Comparison of ENCODE assay signal across 16 cellular contexts in genomic region chr15:99619712-99620111, GRCh38. TPM values are rescaled to one million over a fixed set of nuclear protein-coding genes. Genes with fewer than 3 reads are reported as not detected.
A peak's percentile ranks its signal among the peaks of the same experiment; 100 is the strongest.
DNase-seq lines count a peak whose midpoint lies in the region; ATAC-seq and TF ChIP-seq lines count a peak whose summit lies in the region.
"Had no signal": no experiment of that assay in that cellular context is flagged by ENCODE, and none has a peak within 500 bp of the region (broad histone marks: within the 10 kb centered on the region; RNA-seq: fewer than 3 reads in every experiment).

No MANE protein-coding gene starts in this region.

- H3K27me3 ChIP-seq in adipocyte (replicated peaks; ENCODE audit: control insufficient read depth, insufficient read depth, low read length) = no peaks in the 10 kb centered on the region
- H3K27me3 ChIP-seq in liver (ENCODE audit: control insufficient read depth in 4 of 4, insufficient read depth in 4 of 4, low read length in 3 of 4) = no peaks in the 10 kb centered on the region
- H3K27me3 ChIP-seq in upper lobe of left lung = no peaks in the 10 kb centered on the region
- H3K27me3 ChIP-seq in MM.1S (replicated peaks; ENCODE audit: insufficient read depth, low read length) = no peaks in the 10 kb centered on the region
- H3K27me3 ChIP-seq: suprapubic skin had no signal

- H3K36me3 ChIP-seq in adipocyte (ENCODE audit: control insufficient read depth, insufficient read depth, low read length, severe bottlenecking) = no peaks in the 10 kb centered on the region
- H3K36me3 ChIP-seq in liver (ENCODE audit: control insufficient read depth in 4 of 4, insufficient read depth in 3 of 4, low read depth in 1 of 4, low read length in 3 of 4) = no peaks in the 10 kb centered on the region
- no peaks in the 10 kb centered on the region for H3K36me3 ChIP-seq in upper lobe of left lung
- H3K36me3 ChIP-seq in MM.1S (replicated peaks; ENCODE audit: insufficient read depth, low read length) = 0 out of 2 replicates have a peak, but pooled peaks cover 1% of the 10 kb centered on the region
- H3K36me3 ChIP-seq: suprapubic skin had no signal

- H4K20me1 ChIP-seq in MM.1S (ENCODE audit: insufficient read depth, low read length) = no peaks in the 10 kb centered on the region

- no peak for ATAC-seq in activated naive CD8-positive, alpha-beta T cell treated with anti-CD3 and anti-CD28 coated beads, Interleukin-2, amount 50 U/mL, for 24 hours
- ATAC-seq in upper lobe of left lung (ENCODE audit: low FRiP score in 2 of 2) = peak in 1 of 2 donors; percentile 40

- H3K9me2 ChIP-seq in MM.1S (replicated peaks; ENCODE audit: insufficient read depth, low read length) = no peaks in the 10 kb centered on the region

- H3K36me3 Mint-ChIP-seq in activated naive CD8-positive, alpha-beta T cell = peaks cover 9% of the 10 kb centered on the region
- H3K36me3 Mint-ChIP-seq in activated naive CD8-positive, alpha-beta T cell treated with anti-CD3 and anti-CD28 coated beads, Interleukin-2, amount 50 U/mL, for 24 hours (ENCODE audit: low read depth) = peaks cover 14% of the 10 kb centered on the region

- no peak for TF ChIP-seq EP300 in upper lobe of left lung (IDR thresholded peaks at IDR 0.05)

- no peak overlapping the region for H3K4me2 ChIP-seq in MM.1S (ENCODE audit: low read depth, low read length)

- peak overlapping the region; percentile 7 for H3K4me3 ChIP-seq in adipocyte (ENCODE audit: low read length)
- no peak overlapping the region for H3K4me3 ChIP-seq in liver (ENCODE audit: low read depth in 1 of 3, low read length in 3 of 3)
- no peak overlapping the region for H3K4me3 ChIP-seq in upper lobe of left lung
- H3K4me3 ChIP-seq in MM.1S (ENCODE audit: low read length) = no peak overlapping the region
- H3K4me3 ChIP-seq: suprapubic skin had no signal

- 31% methylated on average over 2 of the region's 2 CpGs for WGBS in liver
- 44 to 62% methylated on average over 2 of the region's 2 CpGs for WGBS in upper lobe of left lung, 2 donors

- no peak overlapping the region for H2AFZ ChIP-seq in MM.1S (ENCODE audit: low read length)

- H3K9me3 ChIP-seq in adipocyte (ENCODE audit: control insufficient read depth, low read length) (no peaks in the 10 kb centered on the region), liver (ENCODE audit: control insufficient read depth in 4 of 4, low read length in 3 of 4) (no peaks in the 10 kb centered on the region), upper lobe of left lung (no peaks in the 10 kb centered on the region), MM.1S (replicated peaks; ENCODE audit: insufficient read depth, low read length) (no peaks in the 10 kb centered on the region)
- H3K9me3 ChIP-seq: suprapubic skin had no signal

- no peak for TF ChIP-seq POLR2A in upper lobe of left lung (IDR thresholded peaks at IDR 0.05)

- no peak overlapping the region for H3K9ac ChIP-seq in adipocyte (ENCODE audit: low read length)
- H3K9ac ChIP-seq in liver (ENCODE audit: low read depth in 1 of 2, low read length in 2 of 2) = peak overlapping the region in 1 of 2 donors; percentile 45
- H3K9ac ChIP-seq in MM.1S (ENCODE audit: low read length) = no peak overlapping the region

- H3K4me1 Mint-ChIP-seq in activated naive CD8-positive, alpha-beta T cell (ENCODE audit: low read depth) = peaks cover 57% of the 10 kb centered on the region
- H3K4me1 Mint-ChIP-seq in activated naive CD8-positive, alpha-beta T cell treated with anti-CD3 and anti-CD28 coated beads, Interleukin-2, amount 50 U/mL, for 24 hours = peaks cover 41% of the 10 kb centered on the region

- H3K9me3 Mint-ChIP-seq in activated naive CD8-positive, alpha-beta T cell (ENCODE audit: low read depth) = peaks cover 4% of the 10 kb centered on the region
- H3K9me3 Mint-ChIP-seq in activated naive CD8-positive, alpha-beta T cell treated with anti-CD3 and anti-CD28 coated beads, Interleukin-2, amount 50 U/mL, for 24 hours = peaks cover 12% of the 10 kb centered on the region

- H3K27me3 Mint-ChIP-seq in activated naive CD8-positive, alpha-beta T cell = no peaks in the 10 kb centered on the region
- no peaks in the 10 kb centered on the region for H3K27me3 Mint-ChIP-seq in activated naive CD8-positive, alpha-beta T cell treated with anti-CD3 and anti-CD28 coated beads, Interleukin-2, amount 50 U/mL, for 24 hours

- no peak overlapping the region for H3K4me3 Mint-ChIP-seq in activated naive CD8-positive, alpha-beta T cell
- H3K4me3 Mint-ChIP-seq in activated naive CD8-positive, alpha-beta T cell treated with anti-CD3 and anti-CD28 coated beads, Interleukin-2, amount 50 U/mL, for 24 hours = no peak overlapping the region
- H3K4me3 Mint-ChIP-seq: nephron progenitor cell had no signal

- TF ChIP-seq RAD21 in liver (IDR thresholded peaks at IDR 0.05) = peak in 1 of 2 donors; percentile 27

- peaks cover 94% of the 10 kb centered on the region for H3K79me2 ChIP-seq in MM.1S (ENCODE audit: low read length)

- peak overlapping the region; percentile 17 for H3K27ac Mint-ChIP-seq in activated naive CD8-positive, alpha-beta T cell
- H3K27ac Mint-ChIP-seq in activated naive CD8-positive, alpha-beta T cell treated with anti-CD3 and anti-CD28 coated beads, Interleukin-2, amount 50 U/mL, for 24 hours = no peak overlapping the region

- H3K27ac ChIP-seq in liver (ENCODE audit: low read depth in 1 of 2, low read length in 2 of 2) (peak overlapping the region; percentile 86 to 93), upper lobe of left lung (peak overlapping the region; percentile 58 to 78 (median 68)), MM.1S (ENCODE audit: low read length) (no peak overlapping the region)
- H3K27ac ChIP-seq: suprapubic skin had no signal

- H3K4me1 ChIP-seq in adipocyte (ENCODE audit: control insufficient read depth, insufficient read depth, low read length) (peaks cover 48% of the 10 kb centered on the region), liver (ENCODE audit: control insufficient read depth in 4 of 4, insufficient read depth in 4 of 4, low read length in 3 of 4) (peaks cover 12 to 50% (median 39%) of the 10 kb centered on the region in 4 donors), upper lobe of left lung (peaks cover 41 to 54% (median 50%) of the 10 kb centered on the region in 4 donors), MM.1S (ENCODE audit: low read length) (peaks cover 8% of the 10 kb centered on the region)

- no peak for DNase-seq in activated naive CD8-positive, alpha-beta T cell treated with anti-CD3 and anti-CD28 coated beads, Interleukin-2, amount 50 U/mL, for 24 hours
- peak; percentile 58 for DNase-seq in adipocyte (ENCODE audit: low read depth)
- no peak for DNase-seq in upper lobe of left lung
- no peak for DNase-seq in effector CD8-positive, alpha-beta T cell (lab: John Stamatoyannopoulos, UW)
- DNase-seq in MM.1S = no peak
- no peak for DNase-seq in KBM-7
- DNase-seq: activated CD4-positive, alpha-beta T cell treated with anti-CD3 and anti-CD28 coated beads for 4 hours; aorta; DMS 273 treated with DMSO at 0.1 percent for 48 hours; glutamatergic neuron; NCI-H1105 treated with DMSO at 0.1 percent for 48 hours; nephron progenitor cell; T-helper 2 cell had no signal

- H3F3A ChIP-seq in MM.1S (ENCODE audit: insufficient read depth, low read length) = 0 out of 2 replicates have a peak, but pooled peaks cover 3% of the 10 kb centered on the region

- TF ChIP-seq CTCF in liver (IDR thresholded peaks at IDR 0.05; ENCODE audit: low read depth, low read length, missing input control) (no peak), upper lobe of left lung (IDR thresholded peaks at IDR 0.05) (no peak), MM.1S (IDR thresholded peaks at IDR 0.05; ENCODE audit: low read length) (no peak)

- in situ Hi-C loops in KBM-7 (cut with MboI; ENCODE audit: low pct_unique_long_range_greater_than_20kb, low sequenced_read_pairs) = no loop called here

TF ChIP-seq in liver, 16 proteins besides CTCF, POLR2A, EP300 and RAD21 (continues in another document):
- no peak for TF ChIP-seq REST (IDR thresholded peaks at IDR 0.05)
- no peak for TF ChIP-seq HNF4G (IDR thresholded peaks at IDR 0.05)
- peak; percentile 12 to 50 for TF ChIP-seq RXRA (IDR thresholded peaks at IDR 0.05)
- no peak for TF ChIP-seq FOXA2 (IDR thresholded peaks at IDR 0.05)
- peak in 1 of 2 donors; percentile 32 for TF ChIP-seq JUND (IDR thresholded peaks at IDR 0.05)
- no peak for TF ChIP-seq ATF3 (IDR thresholded peaks at IDR 0.05)
- TF ChIP-seq MAX (IDR thresholded peaks at IDR 0.05) = peak; percentile 19
- TF ChIP-seq HNF4A (conservative IDR thresholded peaks at IDR 0.05) = peak; percentile 56 to 63
- TF ChIP-seq GABPA (IDR thresholded peaks at IDR 0.05 in 1 of 2, conservative IDR thresholded peaks at IDR 0.05 in 1 of 2) = no peak

RNA-seq across cellular contexts. Expression of gene MEF2A, which starts 53.9 kb away (rescaled TPM):
- total RNA-seq in liver (10 to 100 TPM; 19.3 to 45.9 TPM), upper lobe of left lung (10 to 100 TPM; 54.9 to 89.1 (median 75.2) TPM)
- polyA plus RNA-seq in liver = 10 to 100 TPM in 1 of 2 donors, 1 to 10 TPM in 1; 8.5 to 17.1 TPM
